ENCODE assay signal across 1 cellular context in genomic region chr17:67427410-67427809, GRCh38.
TF ChIP-seq lines count a peak whose summit lies in the region.

No MANE protein-coding gene starts in this region.

TF ChIP-seq in WTC11, 78 proteins besides CTCF, POLR2A, EP300 and RAD21 (continued from another document):
- TF ChIP-seq, protein P1, sequence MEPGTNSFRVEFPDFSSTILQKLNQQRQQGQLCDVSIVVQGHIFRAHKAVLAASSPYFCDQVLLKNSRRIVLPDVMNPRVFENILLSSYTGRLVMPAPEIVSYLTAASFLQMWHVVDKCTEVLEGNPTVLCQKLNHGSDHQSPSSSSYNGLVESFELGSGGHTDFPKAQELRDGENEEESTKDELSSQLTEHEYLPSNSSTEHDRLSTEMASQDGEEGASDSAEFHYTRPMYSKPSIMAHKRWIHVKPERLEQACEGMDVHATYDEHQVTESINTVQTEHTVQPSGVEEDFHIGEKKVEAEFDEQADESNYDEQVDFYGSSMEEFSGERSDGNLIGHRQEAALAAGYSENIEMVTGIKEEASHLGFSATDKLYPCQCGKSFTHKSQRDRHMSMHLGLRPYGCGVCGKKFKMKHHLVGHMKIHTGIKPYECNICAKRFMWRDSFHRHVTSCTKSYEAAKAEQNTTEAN (CRISPR knock-in tag; IDR thresholded peaks at IDR 0.05), result no peak
TF ChIP-seq in WTC11: peak in this region for 0.
